8 cellular contexts compared by ENCODE assay signal in genomic region chr7:42237891-42238531, GRCh38. TPM values are rescaled to one million over a fixed set of nuclear protein-coding genes. Genes with fewer than 3 reads are reported as not detected.
A peak's percentile ranks its signal among the peaks of the same experiment; 100 is the strongest.
DNase-seq lines count a peak whose midpoint lies in the region; TF ChIP-seq lines count a peak whose summit lies in the region.

No MANE protein-coding gene starts in this region.

- H3K27ac ChIP-seq in SJCRH30 (peak overlapping the region; percentile 78), mesodermal cell (ENCODE audit: low read depth, low read length, severe bottlenecking) (peak overlapping the region; percentile 93), urinary bladder (ENCODE audit: low read depth) (peak overlapping the region; percentile 94)

- 2 to 3% methylated on average over 21 to 24 of the region's 54 CpGs for WGBS in mesodermal cell (ENCODE audit: insufficient coverage in 2 of 2), 2 experiments
- WGBS in urinary bladder: 3% methylated on average over 43 of the region's 54 CpGs

- DNase-seq in SJCRH30 (peak; percentile 84 to 86), epithelial cell of esophagus (ENCODE audit: low read depth) (peak; percentile 51), NCI-H2196 treated with DMSO at 0.1 percent for 48 hours (lab: John Stamatoyannopoulos, UW; ENCODE audit: unreplicated experiment) (no peak), AML-193 (lab: John Stamatoyannopoulos, UW) (no peak)
- no peak for DNase-seq in activated CD4-positive, CD25-positive, alpha-beta regulatory T cell treated with anti-CD3 and anti-CD28 coated beads, Interleukin-2, amount 50 U/mL, for 72 hours

- H3K9me3 ChIP-seq in SJCRH30 (replicated peaks): no peaks in the 10 kb centered on the region
- H3K9me3 ChIP-seq in mesodermal cell (ENCODE audit: control insufficient read depth, low read length): no peaks in the 10 kb centered on the region

- H3K36me3 ChIP-seq in SJCRH30: no peaks in the 10 kb centered on the region
- H3K36me3 ChIP-seq in mesodermal cell (ENCODE audit: control insufficient read depth, insufficient read depth, low read length): peaks cover 6% of the 10 kb centered on the region
- no peaks in the 10 kb centered on the region for H3K36me3 ChIP-seq in urinary bladder (ENCODE audit: insufficient read depth)

- TF ChIP-seq CTCF in GM12875 (IDR thresholded peaks at IDR 0.05; ENCODE audit: borderline replicate concordance, insufficient read depth, low read depth, low read length): no peak
- TF ChIP-seq CTCF in epithelial cell of esophagus (IDR thresholded peaks at IDR 0.05; ENCODE audit: insufficient read depth, low read depth, low read length, missing control alignments): no peak

- H3K4me3 ChIP-seq in GM12875 (ENCODE audit: low read depth, low read length) (peak overlapping the region; percentile 59), SJCRH30 (peak overlapping the region; percentile 77), epithelial cell of esophagus (ENCODE audit: low read length) (peak overlapping the region; percentile 34), mesodermal cell (ENCODE audit: extremely low read depth, insufficient read depth, low read length, poor library complexity, severe bottlenecking) (peak overlapping the region; percentile 80), urinary bladder (ENCODE audit: low read depth, low read length) (peak overlapping the region; percentile 78)

- H3K27me3 ChIP-seq in SJCRH30: no peaks in the 10 kb centered on the region

- H3K4me1 ChIP-seq in SJCRH30 (peaks cover 25% of the 10 kb centered on the region), mesodermal cell (ENCODE audit: control insufficient read depth, insufficient read depth, low read length, poor library complexity, severe bottlenecking) (peaks cover 28% of the 10 kb centered on the region), urinary bladder (ENCODE audit: insufficient read depth) (no peaks in the 10 kb centered on the region)

RNA-seq across cellular contexts. Expression of gene GLI3, which starts 1.0 kb away (rescaled TPM):
- 8.9 and 11.1 TPM in 2 replicates for total RNA-seq in SJCRH30 (2014; rRNA removed; shearing (Covaris generic))
- 35.6 TPM for polyA plus RNA-seq in mesodermal cell (2013, experiment 1 of 2)
- 31.7 TPM for polyA plus RNA-seq in mesodermal cell (2013, experiment 2 of 2)
- total RNA-seq in urinary bladder: 23.2 TPM
- polyA plus RNA-seq in urinary bladder: 8.1 TPM

Comparison
In these comparisons a context has a peak if more than half of its experiments do, and no peak if none do; other contexts are left out.
1. DNase-seq: peak in SJCRH30 (2 of 2) and epithelial cell of esophagus (single experiment); none in activated CD4-positive, CD25-positive, alpha-beta regulatory T cell treated with anti-CD3 and anti-CD28 coated beads, Interleukin-2, amount 50 U/mL, for 72 hours (single experiment), NCI-H2196 treated with DMSO at 0.1 percent for 48 hours (single experiment) and AML-193 (0 of 2).
2. Peak in every context shown above with its lines, with median percentiles within 50 percentile points of each other: H3K4me3 ChIP-seq and H3K27ac ChIP-seq.